12 cellular contexts compared by ENCODE assay signal in genomic region chr9:92276223-92277007, GRCh38. TPM values are rescaled to one million over a fixed set of nuclear protein-coding genes. Genes with fewer than 3 reads are reported as not detected.
DNase-seq lines count a peak whose midpoint lies in the region; ATAC-seq, FAIRE-seq and TF ChIP-seq lines count a peak whose summit lies in the region.
"Had no signal": no experiment of that assay in that cellular context is flagged by ENCODE, and none has a peak within 500 bp of the region (broad histone marks: within the 10 kb centered on the region; RNA-seq: fewer than 3 reads in every experiment).

No MANE protein-coding gene starts in this region.

- peaks cover 44% of the 10 kb centered on the region for H3K4me1 Mint-ChIP-seq in activated naive CD8-positive, alpha-beta T cell treated with anti-CD3 and anti-CD28 coated beads, Interleukin-2, amount 50 U/mL, for 24 hours
- H3K4me1 Mint-ChIP-seq in nephron progenitor cell, result peaks cover 8% of the 10 kb centered on the region

- H3K4me3 ChIP-seq in Karpas-422 (ENCODE audit: low read length), result peak overlapping the region; percentile 28; the same call in 1 of the 2 replicates
- no peak overlapping the region for H3K4me3 ChIP-seq in kidney (ENCODE audit: low read length in 2 of 2)
- H3K4me3 ChIP-seq: cardiac muscle cell had no signal

- in situ Hi-C loops in GM13977 (cut with MboI; ENCODE audit: low pct_unique_long_range_greater_than_20kb, low sequenced_read_pairs, unreplicated experiment), result no loop called here

- H3K9me3 Mint-ChIP-seq in activated naive CD8-positive, alpha-beta T cell treated with anti-CD3 and anti-CD28 coated beads, Interleukin-2, amount 50 U/mL, for 24 hours, result no peaks in the 10 kb centered on the region
- no peaks in the 10 kb centered on the region for H3K9me3 Mint-ChIP-seq in nephron progenitor cell

- H3K4me3 Mint-ChIP-seq in activated naive CD8-positive, alpha-beta T cell treated with anti-CD3 and anti-CD28 coated beads, Interleukin-2, amount 50 U/mL, for 24 hours, result no peak overlapping the region
- H3K4me3 Mint-ChIP-seq in nephron progenitor cell, result peak overlapping the region; percentile 7

- peak overlapping the region; percentile 75 for H3K27ac Mint-ChIP-seq in activated naive CD8-positive, alpha-beta T cell treated with anti-CD3 and anti-CD28 coated beads, Interleukin-2, amount 50 U/mL, for 24 hours
- peak overlapping the region; percentile 91 for H3K27ac Mint-ChIP-seq in nephron progenitor cell

- H4K20me1 ChIP-seq in Karpas-422 (ENCODE audit: insufficient read depth, low read depth, low read length), result 0 out of 2 replicates have a peak, but pooled peaks cover 4% of the 10 kb centered on the region

- DNase-seq in EH (ENCODE audit: low read depth), result peak; percentile 54
- DNase-seq in Karpas-422, result no peak
- DNase-seq in activated naive CD8-positive, alpha-beta T cell treated with anti-CD3 and anti-CD28 coated beads, Interleukin-2, amount 50 U/mL, for 24 hours, result no peak
- DNase-seq in nephron progenitor cell, result no peak
- no peak for DNase-seq in GM13977 (ENCODE audit: low spot score)
- no peak for DNase-seq in kidney
- no peak for DNase-seq in NCI-H446 treated with DMSO at 0.1 percent for 48 hours (lab: John Stamatoyannopoulos, UW)
- DNase-seq: NCI-H1436 treated with DMSO at 0.1 percent for 48 hours; NCI-H82; stimulated activated naive CD4-positive, alpha-beta T cell treated with Interleukin-2 at 50 U/mL for 16 hours had no signal

- H3K9ac ChIP-seq in Karpas-422 (ENCODE audit: low read length), result no peak overlapping the region
- H3K9ac ChIP-seq in kidney (ENCODE audit: low read length in 2 of 2), result no peak overlapping the region

- H3K4me1 ChIP-seq in Karpas-422 (ENCODE audit: low read length), result peaks cover 48% of the 10 kb centered on the region
- no peaks in the 10 kb centered on the region for H3K4me1 ChIP-seq in kidney (ENCODE audit: control insufficient read depth in 1 of 2, insufficient read depth in 1 of 2, low read depth in 1 of 2, low read length in 2 of 2)

- intact Hi-C loops in kidney (cut with DNase I), result no loop called here

- no peak for FAIRE-seq in kidney (lab: Jason Lieb, UNC)

- H3K79me2 ChIP-seq in Karpas-422 (ENCODE audit: low read length), result peaks cover 54% of the 10 kb centered on the region

- H3K36me3 ChIP-seq in Karpas-422 (ENCODE audit: insufficient read depth, low read length) (peaks cover 72% of the 10 kb centered on the region), kidney (ENCODE audit: control insufficient read depth in 1 of 2, insufficient read depth in 2 of 2, low read length in 2 of 2) (peaks cover 34 to 67% of the 10 kb centered on the region in 2 donors)

- peak overlapping the region; percentile 57 for H3K4me2 ChIP-seq in Karpas-422 (ENCODE audit: low read depth, low read length, poor library complexity, severe bottlenecking)

- peak overlapping the region; percentile 79 for H3K27ac ChIP-seq in Karpas-422 (ENCODE audit: low read length)
- H3K27ac ChIP-seq in kidney (ENCODE audit: low read depth in 2 of 2, low read length in 2 of 2), result no peak overlapping the region
- H3K27ac ChIP-seq: cardiac muscle cell had no signal

- H3K27me3 ChIP-seq in Karpas-422 (ENCODE audit: low read length), result no peaks in the 10 kb centered on the region
- H3K27me3 ChIP-seq: cardiac muscle cell had no signal

- no peaks in the 10 kb centered on the region for H3K27me3 Mint-ChIP-seq in activated naive CD8-positive, alpha-beta T cell treated with anti-CD3 and anti-CD28 coated beads, Interleukin-2, amount 50 U/mL, for 24 hours
- no peaks in the 10 kb centered on the region for H3K27me3 Mint-ChIP-seq in nephron progenitor cell (ENCODE audit: low read depth, poor library complexity)

- H3K9me3 ChIP-seq in Karpas-422 (ENCODE audit: low read length) (no peaks in the 10 kb centered on the region), kidney (ENCODE audit: control insufficient read depth in 1 of 2, low read length in 2 of 2) (no peaks in the 10 kb centered on the region)

- no peaks in the 10 kb centered on the region for H3K9me2 ChIP-seq in Karpas-422 (replicated peaks; ENCODE audit: insufficient read depth, low read length)

- no peak overlapping the region for H2AFZ ChIP-seq in Karpas-422 (ENCODE audit: low read length)

- TF ChIP-seq CTCF in nephron progenitor cell (IDR thresholded peaks at IDR 0.05) (no peak), GM13977 (IDR thresholded peaks at IDR 0.05; ENCODE audit: extremely low read depth, insufficient read depth, missing control alignments) (no peak), kidney (IDR thresholded peaks at IDR 0.05; ENCODE audit: borderline replicate concordance, extremely low read depth, insufficient read depth) (no peak)

- ATAC-seq in activated naive CD8-positive, alpha-beta T cell treated with anti-CD3 and anti-CD28 coated beads, Interleukin-2, amount 50 U/mL, for 24 hours, result peak; percentile 61
- ATAC-seq: SK-N-SH treated with all-trans-retinoic acid at 6 μM for 48 hours had no signal

- peaks cover 84% of the 10 kb centered on the region for H3K36me3 Mint-ChIP-seq in activated naive CD8-positive, alpha-beta T cell treated with anti-CD3 and anti-CD28 coated beads, Interleukin-2, amount 50 U/mL, for 24 hours (ENCODE audit: low read depth)
- peaks cover 71% of the 10 kb centered on the region for H3K36me3 Mint-ChIP-seq in nephron progenitor cell (ENCODE audit: low read depth)

RNA-seq across cellular contexts. Expression of gene IARS1, which starts 17.1 kb away (rescaled TPM):
- total RNA-seq in Karpas-422 (2014; rRNA removed; shearing (Covaris generic); ENCODE audit: low replicate concordance), result 247 and 401 TPM in 2 replicates
- total RNA-seq in kidney, result 98.3 TPM
- 30.7 TPM for polyA plus RNA-seq in kidney (ENCODE audit: insufficient read depth, low read depth, low replicate concordance)

RNA-seq across cellular contexts. Expression of gene NOL8, which starts 48.7 kb away (rescaled TPM):
- 47.2 and 53.4 TPM in 2 replicates for total RNA-seq in Karpas-422 (2014; rRNA removed; shearing (Covaris generic); ENCODE audit: low replicate concordance)
- total RNA-seq in kidney, result 32.4 TPM
- 10.8 TPM for polyA plus RNA-seq in kidney (ENCODE audit: insufficient read depth, low read depth, low replicate concordance)

RNA-seq across cellular contexts. Expression of gene CENPP, which starts 49.3 kb away (rescaled TPM):
- total RNA-seq in Karpas-422 (2014; rRNA removed; shearing (Covaris generic); ENCODE audit: low replicate concordance), result 11.0 and 12.6 TPM in 2 replicates
- total RNA-seq in kidney, result 4.2 TPM
- 1.2 TPM for polyA plus RNA-seq in kidney (ENCODE audit: insufficient read depth, low read depth, low replicate concordance)
